Comparison of ENCODE assay signal across 1 cellular context in genomic region chr11:44015624-44016007, GRCh38.
TF ChIP-seq lines count a peak whose summit lies in the region.

No MANE protein-coding gene starts in this region.

TF ChIP-seq in SK-N-SH treated with all-trans-retinoic acid at 6 μM for 48 hours, 23 proteins besides CTCF, POLR2A, EP300 and RAD21 (continued from another document):
- TF ChIP-seq POU6F1 (CRISPR knock-in tag; IDR thresholded peaks at IDR 0.05; ENCODE audit: borderline replicate concordance, low read depth) = no peak
- TF ChIP-seq ZFP30 (CRISPR knock-in tag; IDR thresholded peaks at IDR 0.05) = no peak
- TF ChIP-seq TOX (CRISPR knock-in tag; IDR thresholded peaks at IDR 0.05; ENCODE audit: borderline replicate concordance) = no peak
TF ChIP-seq in SK-N-SH treated with all-trans-retinoic acid at 6 μM for 48 hours: peak in this region for 0.
